ENCODE assay signal across 12 cellular contexts in the genomic region with DNA sequence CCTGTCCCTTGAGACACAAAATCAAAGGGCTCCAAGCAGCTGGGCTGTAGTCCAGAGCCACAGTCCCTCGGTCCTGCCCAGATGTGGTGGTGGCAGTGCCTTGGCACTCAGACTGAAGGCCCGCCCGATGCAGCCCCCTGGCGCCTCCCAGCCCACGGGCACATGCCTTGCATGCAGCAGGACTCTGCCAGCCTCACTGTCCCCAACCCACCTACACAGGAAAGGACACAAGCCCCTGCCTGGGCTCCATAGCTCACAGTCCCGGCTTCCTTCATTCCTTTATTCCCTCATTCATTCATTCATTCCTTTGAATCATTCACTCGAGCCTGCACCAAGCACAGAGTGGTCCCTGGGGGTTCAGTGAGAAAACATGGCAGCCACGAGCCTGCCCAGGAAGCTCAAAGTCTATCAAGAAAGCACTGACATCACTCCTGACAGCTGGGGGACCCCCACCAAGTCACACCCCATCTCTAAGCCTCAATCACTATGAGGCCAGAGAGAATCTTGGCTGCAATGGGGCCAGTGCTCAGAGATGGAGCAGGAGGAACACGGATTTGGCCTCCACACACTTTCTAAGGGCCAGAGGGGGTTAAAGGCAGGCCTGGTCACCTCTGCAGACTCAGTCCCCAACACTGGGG. TPM values are rescaled to one million over a fixed set of nuclear protein-coding genes. Genes with fewer than 3 reads are reported as not detected.
DNase-seq lines count a peak whose midpoint lies in the region; ATAC-seq and TF ChIP-seq lines count a peak whose summit lies in the region.
"Had no signal": no experiment of that assay in that cellular context is flagged by ENCODE, and none has a peak within 500 bp of the region (broad histone marks: within the 10 kb centered on the region; RNA-seq: fewer than 3 reads in every experiment).

No MANE protein-coding gene starts in this region.

- BruUV-seq in A673 (replicated peaks; lab: Mats Ljungman, UMichigan) = no TSS peak

- no peaks in the 10 kb centered on the region for H3K9me3 ChIP-seq in HUES64 (ENCODE audit: insufficient read depth, low read depth, low read length)
- H3K9me3 ChIP-seq in lower lobe of right lung = no peaks in the 10 kb centered on the region
- H3K9me3 ChIP-seq in spleen = no peaks in the 10 kb centered on the region
- no peaks in the 10 kb centered on the region for H3K9me3 ChIP-seq in A673 (ENCODE audit: low read depth, low read length, poor library complexity, severe bottlenecking)

- POLR2A ChIA-PET in A673 (lab: Charles Lee; ENCODE audit: low non-redundant PET) = no interaction called here

- H3K9ac ChIP-seq in HUES64 (ENCODE audit: low read depth, low read length) = no peak overlapping the region

- peaks cover 25 to 29% of the 10 kb centered on the region in 2 donors for H3K4me1 Mint-ChIP-seq in stimulated activated naive B cell treated with anti-CD40 and anti-IgM and Interleukin-4, amounts not matched to agents 10 μg/mL and 1 μg/mL and 100 μg/mL, for 72 hours

- H3K27ac ChIP-seq in HUES64 (ENCODE audit: low read depth, low read length) = peak overlapping the region; percentile 55; the same call in 1 of the 2 replicates
- peak overlapping the region in 56 of 59 donors; percentile 0 to 83 (median 68) for H3K27ac ChIP-seq in dorsolateral prefrontal cortex
- H3K27ac ChIP-seq in lower lobe of right lung = peak overlapping the region; percentile 60
- peak overlapping the region; percentile 32 to 84 (median 77) for H3K27ac ChIP-seq in spleen
- H3K27ac ChIP-seq in A673 (ENCODE audit: low read depth, low read length, poor library complexity, severe bottlenecking) = no peak overlapping the region

- H3K9me3 Mint-ChIP-seq in stimulated activated naive B cell treated with anti-CD40 and anti-IgM and Interleukin-4, amounts not matched to agents 10 μg/mL and 1 μg/mL and 100 μg/mL, for 72 hours = no peaks in the 10 kb centered on the region
- H3K9me3 Mint-ChIP-seq: activated B cell treated with CpG ODN at 0.5 μM for 24 hours had no signal

- 82% methylated on average over 9 of the region's 9 CpGs for WGBS in HUES64
- WGBS in spleen, 5 donors = 53 to 68% (median 60%) methylated on average over 9 of the region's 9 CpGs

- CTCF ChIA-PET in A673 (lab: Charles Lee) = no interaction called here

- no peaks in the 10 kb centered on the region for H3K36me3 ChIP-seq in HUES64 (ENCODE audit: insufficient read depth, low read length)
- H3K36me3 ChIP-seq in lower lobe of right lung = no peaks in the 10 kb centered on the region
- peaks cover 0 to 5% (median 0%) of the 10 kb centered on the region in 6 donors for H3K36me3 ChIP-seq in spleen
- no peaks in the 10 kb centered on the region for H3K36me3 ChIP-seq in A673 (ENCODE audit: insufficient read depth, low read length, poor library complexity, severe bottlenecking)

- no peak for TF ChIP-seq CTCF in dorsolateral prefrontal cortex (IDR thresholded peaks at IDR 0.05 in 54 of 56, conservative IDR thresholded peaks at IDR 0.05 in 2 of 56; ENCODE audit: low read depth in 1 of 56, partially characterized antibody in 56 of 56)
- no peak for TF ChIP-seq CTCF in lower lobe of right lung (IDR thresholded peaks at IDR 0.05)
- no peak for TF ChIP-seq CTCF in spleen (IDR thresholded peaks at IDR 0.05 in 8 of 11, conservative IDR thresholded peaks at IDR 0.05 in 3 of 11)
- no peak for TF ChIP-seq CTCF in A673 (conservative IDR thresholded peaks at IDR 0.05; ENCODE audit: low read depth, low read length)

- H3K4me1 ChIP-seq in HUES64 (ENCODE audit: insufficient read depth, low read length) (peaks cover 16% of the 10 kb centered on the region), lower lobe of right lung (peaks cover 46% of the 10 kb centered on the region), spleen (peaks cover 16 to 91% (median 55%) of the 10 kb centered on the region in 6 donors), A673 (ENCODE audit: insufficient read depth, low read length, poor library complexity, severe bottlenecking) (no peaks in the 10 kb centered on the region)

- intact Hi-C loops in dorsolateral prefrontal cortex (cut with DNase I) (loop anchor here in 1 of 2 donors (10.0 kb wide), 1 partner anchor 48 kb away; no protein-coding TSS in a partner anchor), lower lobe of right lung (cut with DNase I) (no loop called here), spleen (cut with DNase I; ENCODE audit: low total_unique reads) (no loop called here), A673 (cut with micrococcal nuclease; ENCODE audit: unreplicated experiment) (no loop called here)

- no peak overlapping the region for H3K27ac Mint-ChIP-seq in stimulated activated naive B cell treated with anti-CD40 and anti-IgM and Interleukin-4, amounts not matched to agents 10 μg/mL and 1 μg/mL and 100 μg/mL, for 72 hours
- H3K27ac Mint-ChIP-seq: activated B cell treated with CpG ODN at 0.5 μM for 24 hours, B cell had no signal

- H3K27me3 Mint-ChIP-seq in stimulated activated naive B cell treated with anti-CD40 and anti-IgM and Interleukin-4, amounts not matched to agents 10 μg/mL and 1 μg/mL and 100 μg/mL, for 72 hours = peaks cover 43 to 64% of the 10 kb centered on the region in 2 donors

- H3K27me3 ChIP-seq in HUES64 (ENCODE audit: insufficient read depth, low read length) (peaks cover 8% of the 10 kb centered on the region), dorsolateral prefrontal cortex (no peaks in the 10 kb centered on the region), lower lobe of right lung (ENCODE audit: low read depth) (no peaks in the 10 kb centered on the region), spleen (replicated peaks in 1 of 7) (peaks cover 0 to 25% (median 7%) of the 10 kb centered on the region in 7 donors), A673 (replicated peaks; ENCODE audit: insufficient read depth, low read depth, low read length, poor library complexity) (peaks cover 9% of the 10 kb centered on the region)

- peak in 1 of 10 donors; percentile 47 for DNase-seq in dorsolateral prefrontal cortex
- DNase-seq in lower lobe of right lung = peak; percentile 28
- DNase-seq in spleen = peak; percentile 39
- no peak for DNase-seq in NCI-H82 treated with DMSO at 0.1 percent for 48 hours (lab: John Stamatoyannopoulos, UW; ENCODE audit: unreplicated experiment)
- no peak for DNase-seq in stimulated activated naive B cell treated with anti-CD40 and anti-IgM and Interleukin-4, amounts not matched to agents 10 μg/mL and 1 μg/mL and 100 μg/mL, for 72 hours
- no peak for DNase-seq in A673 (ENCODE audit: low spot score)
- DNase-seq: activated B cell treated with CpG ODN at 0.5 μM for 24 hours; activated CD8-positive, alpha-beta memory T cell treated with anti-CD3 and anti-CD28 coated beads, Interleukin-2, amount 50 U/mL, for 48 hours; NCI-H187 treated with DMSO at 0.1 percent for 48 hours had no signal

- TF ChIP-seq POLR2A in spleen (IDR thresholded peaks at IDR 0.05) = no peak

- no peaks in the 10 kb centered on the region for H3K36me3 Mint-ChIP-seq in stimulated activated naive B cell treated with anti-CD40 and anti-IgM and Interleukin-4, amounts not matched to agents 10 μg/mL and 1 μg/mL and 100 μg/mL, for 72 hours

- ATAC-seq in lower lobe of right lung (no peak), HG03378 (IDR thresholded peaks at IDR 0.05; ENCODE audit: unreplicated experiment) (no peak)
- no peak for ATAC-seq in stimulated activated naive B cell treated with anti-CD40 and anti-IgM and Interleukin-4, amounts not matched to agents 10 μg/mL and 1 μg/mL and 100 μg/mL, for 72 hours (replicated peaks)

- H3K4me3 ChIP-seq in HUES64 (ENCODE audit: low read length) (no peak overlapping the region), dorsolateral prefrontal cortex (no peak overlapping the region), lower lobe of right lung (no peak overlapping the region), spleen (peak overlapping the region in 1 of 8 donors; percentile 7), A673 (ENCODE audit: low read depth, low read length, poor library complexity, severe bottlenecking) (no peak overlapping the region)

- H3K4me3 Mint-ChIP-seq in stimulated activated naive B cell treated with anti-CD40 and anti-IgM and Interleukin-4, amounts not matched to agents 10 μg/mL and 1 μg/mL and 100 μg/mL, for 72 hours = no peak overlapping the region
- H3K4me3 Mint-ChIP-seq: activated B cell treated with CpG ODN at 0.5 μM for 24 hours, B cell had no signal

RNA-seq across cellular contexts. Expression of gene SDC3, which starts 5.8 kb away (rescaled TPM):
- polyA plus RNA-seq in HUES64 (2013, experiment 1 of 2) = 33.0 TPM
- 58.1 TPM for polyA plus RNA-seq in HUES64 (2013, experiment 2 of 2)
- total RNA-seq in dorsolateral prefrontal cortex = 100 to 1,000 TPM in 115 of 120 experiments, 10 to 100 TPM in 5; 83.7 to 243 (median 122) TPM
- 43.5 TPM for total RNA-seq in lower lobe of right lung
- 100 to 1,000 TPM; 134 to 347 (median 175) TPM for total RNA-seq in spleen
- 10 to 100 TPM in 2 of 3 donors, 1 to 10 TPM in 1; 8.0 to 43.5 (median 14.5) TPM for polyA plus RNA-seq in spleen
- total RNA-seq in A673 (2021) = 7.7 and 11.6 TPM in 2 replicates

Comparison
In these comparisons a context has a peak if more than half of its experiments do, and no peak if none do; other contexts are left out.
1. DNase-seq: peak in lower lobe of right lung (single experiment) and spleen (single experiment); none in NCI-H82 treated with DMSO at 0.1 percent for 48 hours (single experiment), stimulated activated naive B cell treated with anti-CD40 and anti-IgM and Interleukin-4, amounts not matched to agents 10 μg/mL and 1 μg/mL and 100 μg/mL, for 72 hours (single experiment) and A673 (single experiment).